Comparison of ENCODE assay signal across 7 cellular contexts in genomic region chr3:150605998-150606641, GRCh38. TPM values are rescaled to one million over a fixed set of nuclear protein-coding genes. Genes with fewer than 3 reads are reported as not detected.
DNase-seq lines count a peak whose midpoint lies in the region; ATAC-seq, FAIRE-seq and TF ChIP-seq lines count a peak whose summit lies in the region.

No MANE protein-coding gene starts in this region.

- SMC1A ChIA-PET in GM12878 (lab: Charles Lee; ENCODE audit: uncharacterized antibody, unreplicated experiment): interaction anchor here (0.7 to 1.9 kb wide), 18 partner anchors 11 to 259 kb away, joined by 3 to 14 read pairs (median 4); partner anchors contain the start of genes EIF2A and SERP1

- TF ChIP-seq EP300 in GM12878 (IDR thresholded peaks at IDR 0.05; ENCODE audit: borderline replicate concordance in 1 of 2, control insufficient read depth in 1 of 2, low read depth in 2 of 2, low read length in 2 of 2): no peak

- CTCF ChIA-PET in GM12878 (lab: Yijun Ruan, JAX): interaction anchor here (0.6 to 1.2 kb wide), 3 partner anchors 9 to 61 kb away, joined by 3 to 4 read pairs (median 4); no protein-coding TSS in a partner anchor

- no peak overlapping the region for H4K8ac ChIP-seq in trophoblast cell (ENCODE audit: low read depth, low read length)

- no peak overlapping the region for H2BK120ac ChIP-seq in trophoblast cell (ENCODE audit: insufficient read depth, low read length, poor library complexity)

- intact Hi-C loops in GM12878 (cut with micrococcal nuclease; ENCODE audit: unreplicated experiment): no loop called here

- peak overlapping the region; percentile 51 for H3K4me3 ChIP-seq in NB4 (ENCODE audit: low read depth, low read length)
- peak overlapping the region; percentile 92 for H3K4me3 ChIP-seq in GM12878
- H3K4me3 ChIP-seq in trophoblast cell (ENCODE audit: low read depth, low read length): no peak overlapping the region

- peak overlapping the region; percentile 13 for H4K91ac ChIP-seq in trophoblast cell (ENCODE audit: low read depth, low read length)

- no peaks in the 10 kb centered on the region for H3K27me3 ChIP-seq in GM12878 (replicated peaks in 1 of 2; ENCODE audit: control insufficient read depth in 2 of 2, insufficient read depth in 2 of 2, low read length in 1 of 2)
- no peaks in the 10 kb centered on the region for H3K27me3 ChIP-seq in trophoblast cell (ENCODE audit: insufficient read depth, low read length)

- FAIRE-seq in GM19239 (lab: Jason Lieb, UNC) (peak; percentile 11), GM12878 (lab: Jason Lieb, UNC) (peak; percentile 47)

- no peak overlapping the region for H2AK5ac ChIP-seq in trophoblast cell (ENCODE audit: low read length)

- H3K79me2 ChIP-seq in GM12878 (ENCODE audit: control insufficient read depth, insufficient read depth, low read length): peaks cover 97% of the 10 kb centered on the region
- H3K79me2 ChIP-seq in trophoblast cell (ENCODE audit: control insufficient read depth, insufficient read depth, low read length, poor library complexity): peaks cover 21% of the 10 kb centered on the region

- H2BK12ac ChIP-seq in trophoblast cell (ENCODE audit: low read length): no peak overlapping the region

- in situ Hi-C loops in GM12878 (cut with MboI): no loop called here

- DNase-seq in GM19239 (ENCODE audit: insufficient read length, low spot score) (no peak), NB4 (ENCODE audit: low read depth) (peak; percentile 57), GM12878 (ENCODE audit: low read depth, low spot score) (no peak), trophoblast cell (no peak), mucosa of gallbladder (ENCODE audit: low spot score) (no peak), NCI-H187 treated with DMSO at 0.1 percent for 48 hours (lab: John Stamatoyannopoulos, UW) (no peak)

- H4K12ac ChIP-seq in trophoblast cell (ENCODE audit: low read depth, low read length): peak overlapping the region; percentile 61

- peaks cover 10% of the 10 kb centered on the region for H3K79me1 ChIP-seq in trophoblast cell (ENCODE audit: low read length)

- no TSS peak for BruUV-seq in GM12878 (replicated peaks; lab: Mats Ljungman, UMichigan)

- POLR2A ChIA-PET in GM12878 (lab: Charles Lee): interaction anchor here (0.6 to 2.0 kb wide), 20 partner anchors 12 to 1378 kb away, joined by 3 to 21 read pairs (median 4); partner anchors contain the start of genes EIF2A, ERICH6 and SERP1

- H3K4me2 ChIP-seq in GM12878 (ENCODE audit: control insufficient read depth, insufficient read depth) (peak overlapping the region; percentile 83), trophoblast cell (ENCODE audit: low read length) (no peak overlapping the region)

- ATAC-seq in GM12878 (peak; percentile 2), HG03039 (IDR thresholded peaks at IDR 0.05; ENCODE audit: unreplicated experiment) (no peak)

- H3K9ac ChIP-seq in GM12878 (ENCODE audit: control insufficient read depth, insufficient read depth, low read length) (peak overlapping the region; percentile 92; the same call in 1 of the 2 replicates), trophoblast cell (ENCODE audit: low read length) (no peak overlapping the region)

- H3K27ac ChIP-seq in GM12878 (ENCODE audit: control insufficient read depth, insufficient read depth): peak overlapping the region; percentile 92
- no peak overlapping the region for H3K27ac ChIP-seq in trophoblast cell (ENCODE audit: low read depth, low read length)

- H3K23ac ChIP-seq in trophoblast cell (ENCODE audit: low read length): no peak overlapping the region

- H4K20me1 ChIP-seq in GM12878 (ENCODE audit: control insufficient read depth, insufficient read depth): peaks cover 6% of the 10 kb centered on the region

- no peaks in the 10 kb centered on the region for H3K9me3 ChIP-seq in GM12878 (replicated peaks; ENCODE audit: control insufficient read depth, insufficient read depth, low read length)
- no peaks in the 10 kb centered on the region for H3K9me3 ChIP-seq in trophoblast cell (ENCODE audit: insufficient read depth, low read depth, low read length)

- TF ChIP-seq CTCF in NB4 (IDR thresholded peaks at IDR 0.05; ENCODE audit: low read depth, low read length) (no peak), GM12878 (IDR thresholded peaks at IDR 0.05 in 2 of 3, conservative IDR thresholded peaks at IDR 0.05 in 1 of 3; ENCODE audit: control insufficient read depth in 2 of 3, extremely low read depth in 1 of 3, insufficient read depth in 1 of 3, low read depth in 3 of 3, low read length in 3 of 3) (no peak)

- WGBS in GM12878 (ENCODE audit: insufficient coverage, insufficient replicate concordance, low lambda C conversion rate, missing lambda C conversion rate): 1% methylated on average over 7 of the region's 9 CpGs
- WGBS in trophoblast cell (ENCODE audit: extremely low coverage, insufficient coverage, insufficient read length): no CpG with 5 or more reads among the region's 9 CpGs

- H3K36me3 ChIP-seq in GM12878 (ENCODE audit: control insufficient read depth in 2 of 2, insufficient read depth in 2 of 2, low read length in 1 of 2) (peaks cover 0 to 8% of the 10 kb centered on the region in 2 experiments; a peak in 1 of 4 replicates), trophoblast cell (ENCODE audit: control insufficient read depth in 1 of 2, insufficient read depth in 2 of 2, low read length in 2 of 2) (peaks cover 3% of the 10 kb centered on the region in 2 experiments)

- RAD21 ChIA-PET in GM12878 (lab: Charles Lee; ENCODE audit: unreplicated experiment): interaction anchor here (0.6 to 1.8 kb wide), 13 partner anchors 8 to 221 kb away, joined by 3 to 10 read pairs (median 4); partner anchors contain the start of genes ERICH6 and SIAH2

- H2BK5ac ChIP-seq in trophoblast cell (ENCODE audit: low read depth, low read length, poor library complexity): no peak overlapping the region

- H3K4me1 ChIP-seq in GM12878 (ENCODE audit: control insufficient read depth, insufficient read depth, low read length): peaks cover 11% of the 10 kb centered on the region
- peaks cover 2% of the 10 kb centered on the region in 2 experiments for H3K4me1 ChIP-seq in trophoblast cell (ENCODE audit: control insufficient read depth in 1 of 2, insufficient read depth in 2 of 2, low read length in 2 of 2)

- H2AFZ ChIP-seq in GM12878 (ENCODE audit: control insufficient read depth, low read depth, low read length): no peak overlapping the region
- H2AFZ ChIP-seq in trophoblast cell (ENCODE audit: insufficient read depth, low read length, poor library complexity): peak overlapping the region; percentile 77

- TF ChIP-seq POLR2A in NB4 (IDR thresholded peaks at IDR 0.05; ENCODE audit: extremely low read depth, insufficient read length): no peak
- no peak for TF ChIP-seq POLR2A in GM12878 (IDR thresholded peaks at IDR 0.05; ENCODE audit: low read depth, low read length)

- no peak for TF ChIP-seq RAD21 in GM12878 (IDR thresholded peaks at IDR 0.05; ENCODE audit: insufficient read depth, low read depth, low read length)

- no peak overlapping the region for H3K18ac ChIP-seq in trophoblast cell (ENCODE audit: low read length)

- H3K4ac ChIP-seq in trophoblast cell (ENCODE audit: low read depth, low read length): peak overlapping the region; percentile 95

- H3K14ac ChIP-seq in trophoblast cell (ENCODE audit: low read length): no peak overlapping the region

RNA-seq across cellular contexts. Expression of gene SELENOT, which starts 3.0 kb away (rescaled TPM):
- 80.1 and 88.1 TPM in 2 replicates for total RNA-seq in GM12878 (2013; cell fraction: nucleolus; rRNA removed)
- 234 and 236 TPM in 2 replicates for total RNA-seq in GM12878 (2014; rRNA removed)
- 87.7 and 89.4 TPM in 2 replicates for total RNA-seq in GM12878 (2014; rRNA removed; fragmentation: Illumina TruSeq; extraction: Trizol)
- 111 and 113 TPM in 2 replicates for total RNA-seq in GM12878 (2021)
- 62.6 TPM for polyA plus RNA-seq in GM12878 (2011; ENCODE audit: low read depth)
- 722 and 768 TPM in 2 replicates for polyA plus RNA-seq in GM12878 (2011; rRNA removed)
- 492 and 659 TPM in 2 replicates for polyA plus RNA-seq in GM12878 (2011; cell fraction: cytosol; rRNA removed)
- polyA plus RNA-seq in GM12878 (2011; cell fraction: nucleus; rRNA removed): 155 and 277 TPM in 2 replicates
- polyA plus RNA-seq in GM12878 (2012): 82.2 and 102 TPM in 2 replicates
- polyA plus RNA-seq in GM12878 (2014; fragmentation: Illumina TruSeq; extraction: Trizol): 221 and 236 TPM in 2 replicates
- polyA plus RNA-seq in GM12878 (2014; fragmentation: Nextera tagmentation; extraction: Ambion mirVana): 100 to 1,000 TPM; 323 to 593 TPM
- polyA plus RNA-seq in GM12878 (2014; rRNA removed): 149 and 160 TPM in 2 replicates
- polyA plus RNA-seq in GM12878 (2016; fragmentation: Nextera tagmentation; extraction: Ambion mirVana): 100 to 1,000 TPM; 285 to 289 TPM
- 644 and 784 TPM in 2 replicates for polyA minus RNA-seq in GM12878 (2011; rRNA and poly(A)+ RNA removed)
- 90.9 and 99.9 TPM in 2 replicates for polyA minus RNA-seq in GM12878 (2011; cell fraction: cytosol; rRNA and poly(A)+ RNA removed)
- 73.4 and 77.1 TPM in 2 replicates for polyA minus RNA-seq in GM12878 (2011; cell fraction: nucleus; rRNA and poly(A)+ RNA removed)
- 176 and 185 TPM in 2 replicates for polyA plus RNA-seq in trophoblast cell (2013)
- total RNA-seq in mucosa of gallbladder: 116 TPM

RNA-seq across cellular contexts. Expression of gene EIF2A, which starts 59.5 kb away (rescaled TPM):
- total RNA-seq in GM12878 (2013; cell fraction: nucleolus; rRNA removed): 239 and 247 TPM in 2 replicates
- 143 and 185 TPM in 2 replicates for total RNA-seq in GM12878 (2014; rRNA removed)
- total RNA-seq in GM12878 (2014; rRNA removed; fragmentation: Illumina TruSeq; extraction: Trizol): 201 and 206 TPM in 2 replicates
- total RNA-seq in GM12878 (2021): 112 and 121 TPM in 2 replicates
- 260 TPM for polyA plus RNA-seq in GM12878 (2011; ENCODE audit: low read depth)
- polyA plus RNA-seq in GM12878 (2011; rRNA removed): 181 and 301 TPM in 2 replicates
- 120 and 133 TPM in 2 replicates for polyA plus RNA-seq in GM12878 (2011; cell fraction: cytosol; rRNA removed)
- 94.7 and 96.7 TPM in 2 replicates for polyA plus RNA-seq in GM12878 (2011; cell fraction: nucleus; rRNA removed)
- polyA plus RNA-seq in GM12878 (2012): 134 and 147 TPM in 2 replicates
- 211 and 313 TPM in 2 replicates for polyA plus RNA-seq in GM12878 (2014; fragmentation: Illumina TruSeq; extraction: Trizol)
- polyA plus RNA-seq in GM12878 (2014; fragmentation: Nextera tagmentation; extraction: Ambion mirVana): 100 to 1,000 TPM; 126 to 130 TPM
- polyA plus RNA-seq in GM12878 (2014; rRNA removed): 111 and 155 TPM in 2 replicates
- 10 to 100 TPM; 85.4 to 86.1 TPM for polyA plus RNA-seq in GM12878 (2016; fragmentation: Nextera tagmentation; extraction: Ambion mirVana)
- polyA minus RNA-seq in GM12878 (2011; rRNA and poly(A)+ RNA removed): 219 and 229 TPM in 2 replicates
- 47.3 and 73.6 TPM in 2 replicates for polyA minus RNA-seq in GM12878 (2011; cell fraction: cytosol; rRNA and poly(A)+ RNA removed)
- polyA minus RNA-seq in GM12878 (2011; cell fraction: nucleus; rRNA and poly(A)+ RNA removed): 42.4 and 73.2 TPM in 2 replicates
- polyA plus RNA-seq in trophoblast cell (2013): 126 and 128 TPM in 2 replicates
- total RNA-seq in mucosa of gallbladder: 63.4 TPM

RNA-seq across cellular contexts. Expression of gene SERP1, which starts 59.8 kb away (rescaled TPM):
- 90.4 and 104 TPM in 2 replicates for total RNA-seq in GM12878 (2013; cell fraction: nucleolus; rRNA removed)
- total RNA-seq in GM12878 (2014; rRNA removed) (145 and 157 TPM in 2 replicates), GM12878 (2014; rRNA removed; fragmentation: Illumina TruSeq; extraction: Trizol) (76.5 and 77.7 TPM in 2 replicates), GM12878 (2021) (93.6 and 97.6 TPM in 2 replicates), mucosa of gallbladder (116 TPM)
- 80.0 TPM for polyA plus RNA-seq in GM12878 (2011; ENCODE audit: low read depth)
- polyA plus RNA-seq in GM12878 (2011; rRNA removed) (67.2 and 112 TPM in 2 replicates), GM12878 (2014; fragmentation: Illumina TruSeq; extraction: Trizol) (72.5 and 82.5 TPM in 2 replicates), GM12878 (2014; fragmentation: Nextera tagmentation; extraction: Ambion mirVana) (10 to 100 TPM; 31.1 to 46.7 TPM), GM12878 (2014; rRNA removed) (192 and 218 TPM in 2 replicates), GM12878 (2016; fragmentation: Nextera tagmentation; extraction: Ambion mirVana) (100 to 1,000 TPM; 221 to 242 TPM)
- polyA plus RNA-seq in GM12878 (2011; cell fraction: cytosol; rRNA removed): 50.0 and 89.7 TPM in 2 replicates
- 48.0 and 48.1 TPM in 2 replicates for polyA plus RNA-seq in GM12878 (2011; cell fraction: nucleus; rRNA removed)
- 125 and 132 TPM in 2 replicates for polyA plus RNA-seq in GM12878 (2012)
- polyA minus RNA-seq in GM12878 (2011; rRNA and poly(A)+ RNA removed): 31.8 and 39.4 TPM in 2 replicates
- polyA minus RNA-seq in GM12878 (2011; cell fraction: cytosol; rRNA and poly(A)+ RNA removed): 34.9 and 40.1 TPM in 2 replicates
- 54.2 and 71.5 TPM in 2 replicates for polyA minus RNA-seq in GM12878 (2011; cell fraction: nucleus; rRNA and poly(A)+ RNA removed)
- 259 and 280 TPM in 2 replicates for polyA plus RNA-seq in trophoblast cell (2013)
